Comparison of ENCODE assay signal across 1 cellular context in genomic region chr3:185645596-185646381, GRCh38.
TF ChIP-seq lines count a peak whose summit lies in the region.

No MANE protein-coding gene starts in this region.

TF ChIP-seq in GM23338, 12 proteins besides CTCF, POLR2A, EP300 and RAD21 (continued from another document):
- TF ChIP-seq REST (IDR thresholded peaks at IDR 0.05; ENCODE audit: unreplicated experiment) = no peak
TF ChIP-seq in GM23338: peak in this region for 0.
